Comparison of ENCODE assay signal across 32 cellular contexts in the genomic region with DNA sequence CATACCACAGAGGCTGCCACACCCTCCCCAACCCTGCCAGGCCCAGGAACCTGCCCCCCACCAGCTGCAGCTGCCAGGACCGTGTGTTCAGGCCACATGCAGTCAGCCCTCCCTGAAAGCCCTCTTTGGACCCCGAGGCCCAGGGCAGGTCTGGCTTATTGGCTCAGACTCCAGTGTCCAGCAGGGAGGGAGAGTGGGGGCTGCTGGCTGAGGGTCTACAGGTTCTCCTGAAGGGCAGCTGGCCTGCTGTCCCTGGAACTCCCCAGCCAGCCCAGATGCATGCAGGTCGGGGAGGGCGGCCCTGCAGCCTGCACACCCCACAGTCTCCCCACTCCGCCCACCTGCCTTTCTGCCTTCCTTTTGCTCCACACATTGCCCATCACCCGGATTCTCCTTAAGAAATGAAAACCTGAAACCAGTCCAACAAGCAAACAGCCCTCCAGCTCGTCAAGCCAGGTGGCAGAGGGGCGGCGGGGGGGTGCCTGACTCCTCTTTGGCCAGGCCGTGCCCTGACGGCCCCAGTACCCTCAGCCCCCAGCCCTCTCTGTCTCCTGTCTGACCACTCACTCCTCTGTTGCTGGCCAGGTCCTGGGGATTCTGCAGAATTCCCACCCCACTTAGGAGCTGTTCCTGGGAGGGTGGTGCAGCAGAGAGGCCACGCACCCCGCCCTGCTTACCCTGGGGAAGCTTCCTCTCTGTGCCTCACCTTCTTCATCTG. TPM values are rescaled to one million over a fixed set of nuclear protein-coding genes. Genes with fewer than 3 reads are reported as not detected.
DNase-seq lines count a peak whose midpoint lies in the region; ATAC-seq, FAIRE-seq and TF ChIP-seq lines count a peak whose summit lies in the region.
"Had no signal": no experiment of that assay in that cellular context is flagged by ENCODE, and none has a peak within 500 bp of the region (broad histone marks: within the 10 kb centered on the region; RNA-seq: fewer than 3 reads in every experiment).

No MANE protein-coding gene starts in this region.

- no peak overlapping the region for H3K23ac ChIP-seq in H1 (ENCODE audit: insufficient read length)

- H2BK15ac ChIP-seq in H1 (ENCODE audit: low read length), result no peak overlapping the region

- H3K79me2 ChIP-seq in H1 (ENCODE audit: control insufficient read depth in 1 of 2, insufficient read depth in 2 of 2, low read length in 2 of 2) (no peaks in the 10 kb centered on the region), osteoblast (ENCODE audit: insufficient read depth, low read length) (no peaks in the 10 kb centered on the region)

- H3K4me1 ChIP-seq in left ventricle myocardium inferior (no peaks in the 10 kb centered on the region), heart right ventricle (no peaks in the 10 kb centered on the region), H1 (replicated peaks in 1 of 4; ENCODE audit: control insufficient read depth in 3 of 4, insufficient read depth in 4 of 4, low read length in 3 of 4) (peaks cover 0 to 2% (median 0%) of the 10 kb centered on the region in 4 experiments; a peak in 3 of 7 replicates), osteoblast (ENCODE audit: insufficient read depth, low read length) (no peaks in the 10 kb centered on the region)
- H3K4me1 ChIP-seq: thyroid gland had no signal

- no peak for ATAC-seq in heart right ventricle
- no peak for ATAC-seq in GM21529 (IDR thresholded peaks at IDR 0.05; ENCODE audit: unreplicated experiment)

- POLR2A ChIA-PET in H1 (lab: Charles Lee; ENCODE audit: partially characterized antibody), result no interaction called here

- no peak overlapping the region for H2AFZ ChIP-seq in H1 (ENCODE audit: low read length)
- no peak overlapping the region for H2AFZ ChIP-seq in osteoblast (ENCODE audit: low read length)
- H2AFZ ChIP-seq: GM23248 had no signal

- H3K14ac ChIP-seq in H1 (ENCODE audit: insufficient read length), result no peak overlapping the region

- no peak overlapping the region for H4K5ac ChIP-seq in H1 (ENCODE audit: insufficient read length, low read depth, low read length)

- intact Hi-C loops in left ventricle myocardium inferior (cut with micrococcal nuclease) (no loop called here), heart right ventricle (cut with DNase I) (no loop called here)

- no peak overlapping the region for H2BK20ac ChIP-seq in H1 (ENCODE audit: low read length)

- no peak overlapping the region for H2BK120ac ChIP-seq in H1 (replicated peaks; ENCODE audit: low read depth, low read length)

- no peak overlapping the region for H3K4me2 ChIP-seq in H1 (ENCODE audit: insufficient read depth in 1 of 2, low read depth in 2 of 2, low read length in 2 of 2)
- no peak overlapping the region for H3K4me2 ChIP-seq in osteoblast (ENCODE audit: insufficient read depth, low read length)

- H2BK12ac ChIP-seq in H1 (ENCODE audit: low read depth, low read length), result no peak overlapping the region

- no peaks in the 10 kb centered on the region for H3K36me3 ChIP-seq in left ventricle myocardium inferior
- H3K36me3 ChIP-seq in heart right ventricle, result no peaks in the 10 kb centered on the region
- H3K36me3 ChIP-seq in H1 (ENCODE audit: control insufficient read depth in 2 of 4, insufficient read depth in 4 of 4, low read length in 3 of 4), result no peaks in the 10 kb centered on the region
- H3K36me3 ChIP-seq in osteoblast (ENCODE audit: insufficient read depth, low read length), result no peaks in the 10 kb centered on the region
- H3K36me3 ChIP-seq: neutrophil, SJCRH30, thyroid gland had no signal

- no peak overlapping the region for H4K91ac ChIP-seq in H1 (replicated peaks; ENCODE audit: insufficient read length, low read length)

- TF ChIP-seq RAD21 in H1 (IDR thresholded peaks at IDR 0.05 in 1 of 2, conservative IDR thresholded peaks at IDR 0.05 in 1 of 2; ENCODE audit: low read depth in 2 of 2, low read length in 2 of 2), result no peak

- no peaks in the 10 kb centered on the region for H4K20me1 ChIP-seq in H1 (replicated peaks in 1 of 2; ENCODE audit: control insufficient read depth in 1 of 2, insufficient read depth in 2 of 2, low read length in 2 of 2)
- no peaks in the 10 kb centered on the region for H4K20me1 ChIP-seq in osteoblast (ENCODE audit: insufficient read depth, low read length)

- H2AK5ac ChIP-seq in H1 (ENCODE audit: low read depth, low read length), result no peak overlapping the region

- TF ChIP-seq CTCF in left ventricle myocardium inferior (IDR thresholded peaks at IDR 0.05; ENCODE audit: borderline replicate concordance) (no peak), heart right ventricle (IDR thresholded peaks at IDR 0.05) (no peak), H1 (IDR thresholded peaks at IDR 0.05; ENCODE audit: control extremely low read depth in 1 of 3, insufficient read depth in 1 of 3, low read depth in 1 of 3, low read length in 3 of 3) (no peak), osteoblast (IDR thresholded peaks at IDR 0.05; ENCODE audit: extremely low read depth, low read depth, low read length) (no peak)

- H3K27ac ChIP-seq in left ventricle myocardium inferior (replicated peaks), result no peak overlapping the region
- no peak overlapping the region for H3K27ac ChIP-seq in heart right ventricle
- no peak overlapping the region for H3K27ac ChIP-seq in H1 (ENCODE audit: low read depth, low read length)
- no peak overlapping the region for H3K27ac ChIP-seq in osteoblast (ENCODE audit: low read depth, low read length)
- H3K27ac ChIP-seq: dorsolateral prefrontal cortex, GM23248, neutrophil, SJCRH30, thyroid gland had no signal

- no peak overlapping the region for H3K9ac ChIP-seq in H1 (replicated peaks in 1 of 4; ENCODE audit: extremely low read depth in 1 of 4, low read depth in 3 of 4, low read length in 3 of 4)
- H3K9ac ChIP-seq: GM23248 had no signal

- no peak overlapping the region for H3K4ac ChIP-seq in H1 (replicated peaks; ENCODE audit: insufficient read length, low read depth, low read length)

- TF ChIP-seq EP300 in H1 (IDR thresholded peaks at IDR 0.05; ENCODE audit: borderline replicate concordance in 1 of 2, low read depth in 2 of 2, low read length in 2 of 2), result no peak

- no peak for FAIRE-seq in H1 (lab: Jason Lieb, UNC)
- FAIRE-seq: GM18507, TTC549 had no signal

- no peak overlapping the region for H2BK5ac ChIP-seq in H1 (ENCODE audit: low read depth, low read length)

- DNase-seq in left ventricle myocardium inferior (peak; percentile 13), heart right ventricle (no peak), H1 (ENCODE audit: low read depth in 1 of 2, low spot score in 2 of 2) (peak in 1 of 2 experiments; percentile 37), osteoblast (ENCODE audit: insufficient read length, low spot score, missing footprints) (peak; percentile 76), HuH-7 (ENCODE audit: low spot score) (no peak), DMS79 treated with DMSO at 0.1 percent for 48 hours (lab: John Stamatoyannopoulos, UW) (no peak)
- DNase-seq: activated CD4-positive, alpha-beta T cell treated with anti-CD3 and anti-CD28 coated beads, Interleukin-2, amount 50 U/mL, for 4 hours; activated gamma-delta T cell treated with Interleukin-2 at 50 U/mL for 16 hours; activated T-cell treated with anti-CD3 and anti-CD28 coated beads for 4 hours; C1 segment of cervical spinal cord; cerebellar nuclear complex; COR-L47; GDM1; GM23248; Karpas-422; kidney glomerular epithelial cell; mesendoderm; NCI-H1417 treated with DMSO at 0.1 percent for 48 hours; NCI-H2081 treated with DMSO at 0.1 percent for 48 hours; NCI-H345; NCI-H774; SJCRH30; stimulated activated naive CD8-positive, alpha-beta T cell treated with anti-CD3 and anti-CD28 coated beads, Interleukin-15, amount 100 ng/mL, for 72 hours; T-helper 1 cell; thyroid gland had no signal

- H3K9me3 ChIP-seq in left ventricle myocardium inferior (replicated peaks) (no peaks in the 10 kb centered on the region), heart right ventricle (no peaks in the 10 kb centered on the region), H1 (ENCODE audit: insufficient read depth in 2 of 2, low read depth in 1 of 2, low read length in 1 of 2) (no peaks in the 10 kb centered on the region), osteoblast (ENCODE audit: low read depth, low read length) (no peaks in the 10 kb centered on the region)
- H3K9me3 ChIP-seq: neutrophil, SJCRH30, thyroid gland had no signal

- H3K18ac ChIP-seq in H1 (ENCODE audit: extremely low read depth, low read length), result no peak overlapping the region

- no peak for TF ChIP-seq POLR2A in H1 (IDR thresholded peaks at IDR 0.05; ENCODE audit: control extremely low read depth in 1 of 2, low read depth in 2 of 2, low read length in 2 of 2)

- H3K79me1 ChIP-seq in H1 (ENCODE audit: low read depth, low read length), result no peaks in the 10 kb centered on the region

- 0 out of 2 replicates have a peak overlapping the region, but pooled peaks have one; percentile 3 for H4K8ac ChIP-seq in H1 (ENCODE audit: extremely low read depth, insufficient read depth, low read length)

- H3K27me3 ChIP-seq in left ventricle myocardium inferior (ENCODE audit: low read depth), result peaks cover 66% of the 10 kb centered on the region
- peaks cover 0 to 60% (median 35%) of the 10 kb centered on the region in 7 donors for H3K27me3 ChIP-seq in heart right ventricle
- H3K27me3 ChIP-seq in H1 (replicated peaks in 1 of 4; ENCODE audit: control insufficient read depth in 3 of 4, extremely low read depth in 1 of 4, insufficient read depth in 3 of 4, low read length in 3 of 4), result peaks cover 0 to 3% (median under 1%) of the 10 kb centered on the region in 4 experiments; a peak in 3 of 7 replicates
- peaks cover 22% of the 10 kb centered on the region for H3K27me3 ChIP-seq in osteoblast (ENCODE audit: insufficient read depth, low read length)
- H3K27me3 ChIP-seq: thyroid gland had no signal

- H3K4me3 ChIP-seq in left ventricle myocardium inferior, result no peak overlapping the region
- no peak overlapping the region for H3K4me3 ChIP-seq in heart right ventricle
- no peak overlapping the region for H3K4me3 ChIP-seq in H1 (ENCODE audit: extremely low read depth in 1 of 4, insufficient read depth in 2 of 4, low read depth in 3 of 4, low read length in 4 of 4)
- H3K4me3 ChIP-seq in osteoblast (ENCODE audit: insufficient read depth, low read length), result no peak overlapping the region
- H3K4me3 ChIP-seq: dorsolateral prefrontal cortex, GM23248, SJCRH30, thyroid gland had no signal

- CTCF ChIA-PET in H1 (lab: Charles Lee; ENCODE audit: partially characterized antibody), result interaction anchor here (0.6 to 1.5 kb wide), 6 partner anchors 10 to 205 kb away, joined by 3 to 4 read pairs (median 3); no protein-coding TSS in a partner anchor

- WGBS in heart right ventricle, 2 donors, result 72 to 79% methylated on average over 13 of the region's 13 CpGs
- 87% methylated on average over 13 of the region's 13 CpGs; no CpG with 5 or more reads in 1 of the 2 experiments for WGBS in H1 (ENCODE audit: extremely low coverage in 1 of 2, insufficient coverage in 1 of 2, insufficient read length in 1 of 2, insufficient replicate concordance in 2 of 2, low coverage in 1 of 2, low lambda C conversion rate in 2 of 2, missing lambda C conversion rate in 1 of 2), 2 experiments

- H3K23me2 ChIP-seq in H1 (ENCODE audit: low read depth, low read length), result no peaks in the 10 kb centered on the region

- H3K56ac ChIP-seq in H1 (replicated peaks; ENCODE audit: insufficient read length, low read depth, low read length), result no peak overlapping the region

RNA-seq across cellular contexts. Expression of gene GPR35, which starts 18.0 kb away (rescaled TPM):
- total RNA-seq in left ventricle myocardium inferior, result 1.3 TPM
- 1 to 10 TPM in 4 of 10 donors, under 1 TPM in 6; 0.40 to 2.1 (median 0.86) TPM for total RNA-seq in heart right ventricle
- 1 to 10 TPM; 1.4 to 5.2 TPM for polyA plus RNA-seq in heart right ventricle
- total RNA-seq in H1 (2021; fragmentation: NEBNext Ultra II Directional; extraction: Animal tissue kit (Norgen Biotek cat#: 25700)), result 0.29 TPM in 1 of 2 replicates, not detected in the other
- 0.47 and 0.67 TPM in 2 replicates for polyA plus RNA-seq in H1 (2011; rRNA removed)
- polyA plus RNA-seq in H1 (2011; cell fraction: cytosol; rRNA removed), result 0.70 TPM
- polyA plus RNA-seq in H1 (2011; cell fraction: nucleus; rRNA removed), result 2.6 TPM
- polyA plus RNA-seq in H1 (2012, experiment 1 of 2), result 0.23 to 0.51 TPM (median 0.37 TPM) in 4 replicates
- 0.29 TPM for polyA plus RNA-seq in H1 (2012, experiment 2 of 2)
- polyA plus RNA-seq in H1 (2013, experiment 1 of 2), result 0.24 TPM
- 0.13 TPM for polyA plus RNA-seq in H1 (2013, experiment 2 of 2)
- polyA minus RNA-seq in H1 (2011; rRNA and poly(A)+ RNA removed), result not detected in 2 replicates
- not detected for polyA minus RNA-seq in H1 (2011; cell fraction: cytosol; rRNA and poly(A)+ RNA removed)
- 0.30 TPM for polyA minus RNA-seq in H1 (2011; cell fraction: nucleus; rRNA and poly(A)+ RNA removed)
- total RNA-seq in osteoblast, result 1.1 and 1.5 TPM in 2 replicates
- total RNA-seq: GM23248 had no signal

RNA-seq across cellular contexts. Expression of gene AQP12B, which starts 39.4 kb away (rescaled TPM):
- total RNA-seq in left ventricle myocardium inferior, result not detected
- not detected for total RNA-seq in heart right ventricle
- polyA plus RNA-seq in heart right ventricle, result under 1 TPM in 1 of 2 donors, not detected in 1; 0.03 TPM
- total RNA-seq in H1 (2021; fragmentation: NEBNext Ultra II Directional; extraction: Animal tissue kit (Norgen Biotek cat#: 25700)), result not detected in 2 replicates
- not detected in 2 replicates for polyA plus RNA-seq in H1 (2011; rRNA removed)
- polyA plus RNA-seq in H1 (2011; cell fraction: cytosol; rRNA removed), result not detected
- not detected for polyA plus RNA-seq in H1 (2011; cell fraction: nucleus; rRNA removed)
- not detected in 4 replicates for polyA plus RNA-seq in H1 (2012, experiment 1 of 2)
- polyA plus RNA-seq in H1 (2012, experiment 2 of 2), result not detected
- not detected for polyA plus RNA-seq in H1 (2013, experiment 1 of 2)
- not detected for polyA plus RNA-seq in H1 (2013, experiment 2 of 2)
- polyA minus RNA-seq in H1 (2011; rRNA and poly(A)+ RNA removed), result not detected in 2 replicates
- polyA minus RNA-seq in H1 (2011; cell fraction: cytosol; rRNA and poly(A)+ RNA removed), result not detected
- polyA minus RNA-seq in H1 (2011; cell fraction: nucleus; rRNA and poly(A)+ RNA removed), result not detected
- total RNA-seq in osteoblast, result not detected in 2 replicates
- total RNA-seq: dorsolateral prefrontal cortex, GM23248, pulmonary artery endothelial cell, SJCRH30 had no signal
- polyA plus RNA-seq: AG04450, GM23248 had no signal

RNA-seq across cellular contexts. Expression of gene AQP12A, which starts 48.4 kb away (rescaled TPM):
- total RNA-seq in left ventricle myocardium inferior (not detected), heart right ventricle (not detected), osteoblast (not detected in 2 replicates)
- polyA plus RNA-seq in heart right ventricle (not detected), H1 (2011; rRNA removed) (not detected in 2 replicates)
- not detected in 2 replicates for total RNA-seq in H1 (2021; fragmentation: NEBNext Ultra II Directional; extraction: Animal tissue kit (Norgen Biotek cat#: 25700))
- not detected for polyA plus RNA-seq in H1 (2011; cell fraction: cytosol; rRNA removed)
- not detected for polyA plus RNA-seq in H1 (2011; cell fraction: nucleus; rRNA removed)
- polyA plus RNA-seq in H1 (2012, experiment 1 of 2), result not detected in 4 replicates
- not detected for polyA plus RNA-seq in H1 (2012, experiment 2 of 2)
- not detected for polyA plus RNA-seq in H1 (2013, experiment 1 of 2)
- polyA plus RNA-seq in H1 (2013, experiment 2 of 2), result not detected
- not detected in 2 replicates for polyA minus RNA-seq in H1 (2011; rRNA and poly(A)+ RNA removed)
- polyA minus RNA-seq in H1 (2011; cell fraction: cytosol; rRNA and poly(A)+ RNA removed), result not detected
- polyA minus RNA-seq in H1 (2011; cell fraction: nucleus; rRNA and poly(A)+ RNA removed), result not detected
- total RNA-seq: dorsolateral prefrontal cortex, GM23248, pulmonary artery endothelial cell, SJCRH30, thyroid gland had no signal
- polyA plus RNA-seq: AG04450, GM23248 had no signal

RNA-seq across cellular contexts. Expression of gene CAPN10, which starts 56.7 kb away (rescaled TPM):
- total RNA-seq in left ventricle myocardium inferior, result 31.2 TPM
- total RNA-seq in heart right ventricle, result 10 to 100 TPM; 16.8 to 73.8 (median 21.0) TPM
- polyA plus RNA-seq in heart right ventricle, result 10 to 100 TPM; 19.1 to 89.5 TPM
- total RNA-seq in H1 (2021; fragmentation: NEBNext Ultra II Directional; extraction: Animal tissue kit (Norgen Biotek cat#: 25700)), result 39.8 and 40.7 TPM in 2 replicates
- polyA plus RNA-seq in H1 (2011; rRNA removed), result 30.7 and 44.5 TPM in 2 replicates
- polyA plus RNA-seq in H1 (2011; cell fraction: cytosol; rRNA removed), result 44.8 TPM
- 302 TPM for polyA plus RNA-seq in H1 (2011; cell fraction: nucleus; rRNA removed)
- 32.9 to 47.0 TPM (median 38.8 TPM) in 4 replicates for polyA plus RNA-seq in H1 (2012, experiment 1 of 2)
- polyA plus RNA-seq in H1 (2012, experiment 2 of 2), result 20.9 TPM
- polyA plus RNA-seq in H1 (2013, experiment 1 of 2), result 23.2 TPM
- polyA plus RNA-seq in H1 (2013, experiment 2 of 2), result 19.7 TPM
- polyA minus RNA-seq in H1 (2011; rRNA and poly(A)+ RNA removed), result 12.4 and 12.5 TPM in 2 replicates
- 21.1 TPM for polyA minus RNA-seq in H1 (2011; cell fraction: cytosol; rRNA and poly(A)+ RNA removed)
- polyA minus RNA-seq in H1 (2011; cell fraction: nucleus; rRNA and poly(A)+ RNA removed), result 62.2 TPM
- 21.0 and 22.1 TPM in 2 replicates for total RNA-seq in osteoblast

Comparison
In these comparisons a context has a peak if more than half of its experiments do, and no peak if none do; other contexts are left out.
1. DNase-seq: peak in left ventricle myocardium inferior (single experiment) and osteoblast (single experiment); none in heart right ventricle (0 of 2), HuH-7 (single experiment) and DMS79 treated with DMSO at 0.1 percent for 48 hours (single experiment).